In genomic region chr19:40286235-40286530, GRCh38 we compare ENCODE assay signal across 1 cellular context.
TF ChIP-seq lines count a peak whose summit lies in the region.

No MANE protein-coding gene starts in this region.

TF ChIP-seq in GM12878, 131 proteins besides CTCF, POLR2A, EP300 and RAD21:
- no peak for TF ChIP-seq BHLHE40 (IDR thresholded peaks at IDR 0.05; ENCODE audit: borderline replicate concordance in 1 of 2, low read depth in 2 of 2, low read length in 1 of 2)
- TF ChIP-seq RFX5 (IDR thresholded peaks at IDR 0.05; ENCODE audit: low read depth, low read length), result no peak
- TF ChIP-seq GATAD2B (conservative IDR thresholded peaks at IDR 0.05; ENCODE audit: low read depth), result no peak
- TF ChIP-seq, protein P1, sequence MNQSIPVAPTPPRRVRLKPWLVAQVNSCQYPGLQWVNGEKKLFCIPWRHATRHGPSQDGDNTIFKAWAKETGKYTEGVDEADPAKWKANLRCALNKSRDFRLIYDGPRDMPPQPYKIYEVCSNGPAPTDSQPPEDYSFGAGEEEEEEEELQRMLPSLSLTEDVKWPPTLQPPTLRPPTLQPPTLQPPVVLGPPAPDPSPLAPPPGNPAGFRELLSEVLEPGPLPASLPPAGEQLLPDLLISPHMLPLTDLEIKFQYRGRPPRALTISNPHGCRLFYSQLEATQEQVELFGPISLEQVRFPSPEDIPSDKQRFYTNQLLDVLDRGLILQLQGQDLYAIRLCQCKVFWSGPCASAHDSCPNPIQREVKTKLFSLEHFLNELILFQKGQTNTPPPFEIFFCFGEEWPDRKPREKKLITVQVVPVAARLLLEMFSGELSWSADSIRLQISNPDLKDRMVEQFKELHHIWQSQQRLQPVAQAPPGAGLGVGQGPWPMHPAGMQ (IDR thresholded peaks at IDR 0.05; ENCODE audit: borderline replicate concordance), result no peak
- no peak for TF ChIP-seq USF2 (IDR thresholded peaks at IDR 0.05; ENCODE audit: borderline replicate concordance, low read depth, low read length)
- TF ChIP-seq RELB (IDR thresholded peaks at IDR 0.05; ENCODE audit: low read depth), result no peak
- no peak for TF ChIP-seq CBX5 (IDR thresholded peaks at IDR 0.05; ENCODE audit: low read depth)
- TF ChIP-seq SP1 (IDR thresholded peaks at IDR 0.05; ENCODE audit: low read depth, low read length), result no peak
- no peak for TF ChIP-seq ZBTB33 (IDR thresholded peaks at IDR 0.05)
- TF ChIP-seq, protein P2, sequence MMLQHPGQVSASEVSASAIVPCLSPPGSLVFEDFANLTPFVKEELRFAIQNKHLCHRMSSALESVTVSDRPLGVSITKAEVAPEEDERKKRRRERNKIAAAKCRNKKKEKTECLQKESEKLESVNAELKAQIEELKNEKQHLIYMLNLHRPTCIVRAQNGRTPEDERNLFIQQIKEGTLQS (IDR thresholded peaks at IDR 0.05; ENCODE audit: borderline replicate concordance, extremely low read depth, low read depth, low read length), result no peak
- TF ChIP-seq ZNF687 (IDR thresholded peaks at IDR 0.05), result no peak
- TF ChIP-seq HDAC6 (IDR thresholded peaks at IDR 0.05; ENCODE audit: unreplicated experiment), result no peak
- no peak for TF ChIP-seq TBL1XR1 (IDR thresholded peaks at IDR 0.05; ENCODE audit: low read depth, low read length)
